9 cellular contexts compared by ENCODE assay signal in genomic region chr2:207352978-207353377, GRCh38.
DNase-seq lines count a peak whose midpoint lies in the region; ATAC-seq and TF ChIP-seq lines count a peak whose summit lies in the region.
"Had no signal": no experiment of that assay in that cellular context is flagged by ENCODE, and none has a peak within 500 bp of the region (broad histone marks: within the 10 kb centered on the region; RNA-seq: fewer than 3 reads in every experiment).

No MANE protein-coding gene starts in this region.

- no peaks in the 10 kb centered on the region for H3K36me3 ChIP-seq in CD4-positive, CD25-positive, alpha-beta regulatory T cell (ENCODE audit: control insufficient read depth, insufficient read depth, low read length)

- H3K9me3 Mint-ChIP-seq in CD4-positive, CD25-positive, alpha-beta regulatory T cell = peaks cover 0 to 4% (median 0%) of the 10 kb centered on the region in 7 donors
- peaks cover 8 to 19% (median 13%) of the 10 kb centered on the region in 5 experiments for H3K9me3 Mint-ChIP-seq in brain

- no peaks in the 10 kb centered on the region for H3K9me3 ChIP-seq in CD4-positive, CD25-positive, alpha-beta regulatory T cell (ENCODE audit: control insufficient read depth in 2 of 2, low read length in 2 of 2)

- no peaks in the 10 kb centered on the region for H3K27me3 ChIP-seq in CD4-positive, CD25-positive, alpha-beta regulatory T cell (ENCODE audit: control insufficient read depth, insufficient read depth, low read length)

- no peak overlapping the region for H3K27ac ChIP-seq in CD4-positive, CD25-positive, alpha-beta regulatory T cell (ENCODE audit: insufficient read depth, low read length, poor library complexity, severe bottlenecking)
- H3K27ac ChIP-seq in RWPE1 = no peak overlapping the region

- H3K27ac Mint-ChIP-seq in CD4-positive, CD25-positive, alpha-beta regulatory T cell = peak overlapping the region in 1 of 3 donors; percentile 34
- peak overlapping the region in 4 of 5 experiments; percentile 19 to 67 (median 44) for H3K27ac Mint-ChIP-seq in brain

- TF ChIP-seq CTCF in brain (conservative IDR thresholded peaks at IDR 0.05) (no peak), RWPE1 (conservative IDR thresholded peaks at IDR 0.05; ENCODE audit: low read depth) (no peak)

- peak in 2 of 3 donors; percentile 28 to 73 for DNase-seq in CD4-positive, CD25-positive, alpha-beta regulatory T cell
- peak; percentile 45 for DNase-seq in retina
- no peak for DNase-seq in RWPE1 (ENCODE audit: low spot score)
- no peak for DNase-seq in NCI-H1105 treated with DMSO at 0.1 percent for 48 hours (lab: John Stamatoyannopoulos, UW)
- DNase-seq in DMS79 (lab: John Stamatoyannopoulos, UW) = no peak

- no peak overlapping the region for H3K4me3 Mint-ChIP-seq in CD4-positive, CD25-positive, alpha-beta regulatory T cell
- no peak overlapping the region for H3K4me3 Mint-ChIP-seq in brain

- peaks cover 5% of the 10 kb centered on the region for H3K27me3 Mint-ChIP-seq in CD4-positive, CD25-positive, alpha-beta regulatory T cell
- H3K27me3 Mint-ChIP-seq in brain = peaks cover 7% of the 10 kb centered on the region

- H3K4me1 Mint-ChIP-seq in CD4-positive, CD25-positive, alpha-beta regulatory T cell = peaks cover 0 to 8% (median 1%) of the 10 kb centered on the region in 4 donors
- H3K4me1 Mint-ChIP-seq in brain = peaks cover 29% of the 10 kb centered on the region

- peaks cover 4% of the 10 kb centered on the region for H3K4me1 ChIP-seq in CD4-positive, CD25-positive, alpha-beta regulatory T cell (ENCODE audit: control insufficient read depth, insufficient read depth, low read length, poor library complexity, severe bottlenecking)

- H3K36me3 Mint-ChIP-seq in CD4-positive, CD25-positive, alpha-beta regulatory T cell = no peaks in the 10 kb centered on the region
- no peaks in the 10 kb centered on the region for H3K36me3 Mint-ChIP-seq in brain

- H3K4me3 ChIP-seq in CD4-positive, CD25-positive, alpha-beta regulatory T cell (ENCODE audit: low read depth, low read length) = no peak overlapping the region
- H3K4me3 ChIP-seq: lung had no signal

- POLR2A ChIA-PET in RWPE1 (lab: Yijun Ruan, JAX; ENCODE audit: low non-redundant PET) = no interaction called here

- CTCF ChIA-PET in RWPE1 (lab: Yijun Ruan, JAX) = interaction anchor here (0.6 kb wide), 2 partner anchors 183 to 1092 kb away, joined by 3 to 5 read pairs; no protein-coding TSS in a partner anchor

- peak; percentile 37 to 69 for ATAC-seq in CD4-positive, CD25-positive, alpha-beta regulatory T cell (ENCODE audit: low read depth in 2 of 2)
- ATAC-seq in GM19043 (IDR thresholded peaks at IDR 0.05; ENCODE audit: low read depth, unreplicated experiment) (peak; percentile 85), HG03175 (IDR thresholded peaks at IDR 0.05; ENCODE audit: unreplicated experiment) (peak; percentile 87)

Comparison
In these comparisons a context has a peak if more than half of its experiments do, and no peak if none do; other contexts are left out.
1. DNase-seq: peak in CD4-positive, CD25-positive, alpha-beta regulatory T cell (2 of 3) and retina (single experiment); none in RWPE1 (single experiment), NCI-H1105 treated with DMSO at 0.1 percent for 48 hours (single experiment) and DMS79 (single experiment).
2. Peak in every context shown above with its lines, with median percentiles within 50 percentile points of each other: ATAC-seq.